ENCODE assay signal across 8 cellular contexts in the genomic region with DNA sequence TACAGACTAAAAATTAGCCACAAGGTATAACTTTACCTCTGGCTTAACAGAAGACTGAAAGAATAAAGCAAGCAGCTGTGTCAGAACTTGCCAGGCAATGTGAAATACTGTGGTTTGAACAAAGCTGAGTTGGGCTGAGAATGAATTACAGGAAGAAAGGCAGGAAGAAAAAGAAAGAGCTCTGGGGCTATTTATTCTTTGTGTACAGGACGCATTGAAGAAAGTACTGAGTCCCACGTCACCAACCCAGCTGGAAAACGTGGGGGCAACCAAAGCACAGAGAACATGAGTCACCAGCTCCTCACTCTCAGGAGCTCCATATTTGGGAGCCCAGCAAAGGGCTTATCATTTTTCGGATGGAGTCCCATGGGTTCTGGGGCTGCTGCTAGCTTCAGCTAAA.
DNase-seq lines count a peak whose midpoint lies in the region; ATAC-seq and TF ChIP-seq lines count a peak whose summit lies in the region.

No MANE protein-coding gene starts in this region.

- H3K4me1 Mint-ChIP-seq in activated T-cell treated with anti-CD3 and anti-CD28 coated beads, Interleukin-2, amount 50 U/mL, for 24 hours (ENCODE audit: low read depth): peaks cover 87% of the 10 kb centered on the region

- H3K27ac Mint-ChIP-seq in activated T-cell treated with anti-CD3 and anti-CD28 coated beads, Interleukin-2, amount 50 U/mL, for 24 hours: peak overlapping the region; percentile 89

- peaks cover 71% of the 10 kb centered on the region for H3K36me3 Mint-ChIP-seq in activated T-cell treated with anti-CD3 and anti-CD28 coated beads, Interleukin-2, amount 50 U/mL, for 24 hours (ENCODE audit: low read depth)

- H3K4me3 Mint-ChIP-seq in activated T-cell treated with anti-CD3 and anti-CD28 coated beads, Interleukin-2, amount 50 U/mL, for 24 hours: peak overlapping the region; percentile 56

- H3K27me3 Mint-ChIP-seq in activated T-cell treated with anti-CD3 and anti-CD28 coated beads, Interleukin-2, amount 50 U/mL, for 24 hours: no peaks in the 10 kb centered on the region

- DNase-seq in AG08396 (ENCODE audit: low spot score) (peak; percentile 28), foreskin fibroblast (peak; percentile 9 to 27), cerebellar nuclear complex (lab: John Stamatoyannopoulos, UW) (no peak), NAMALWA (ENCODE audit: low spot score) (no peak), NCI-H2081 (lab: John Stamatoyannopoulos, UW) (no peak)
- peak; percentile 74 for DNase-seq in activated T-cell treated with anti-CD3 and anti-CD28 coated beads, Interleukin-2, amount 50 U/mL, for 24 hours
- peak; percentile 31 to 65 (median 48) for DNase-seq in stimulated activated CD4-positive, alpha-beta T cell treated with anti-CD3 and anti-CD28 coated beads, Interleukin-1b, Interleukin-23, amount 100 ng/mL, for 24 hours (ENCODE audit: low read depth in 4 of 4, low spot score in 1 of 4)

- H3K9me3 Mint-ChIP-seq in activated T-cell treated with anti-CD3 and anti-CD28 coated beads, Interleukin-2, amount 50 U/mL, for 24 hours: peaks cover 10% of the 10 kb centered on the region

- no peak for TF ChIP-seq CTCF in foreskin fibroblast (IDR thresholded peaks at IDR 0.05; ENCODE audit: low read depth, low read length)

- ATAC-seq in HG03060 (IDR thresholded peaks at IDR 0.05; ENCODE audit: low read depth, unreplicated experiment): peak; percentile 45

- H3K4me3 ChIP-seq in foreskin fibroblast (ENCODE audit: low read depth in 1 of 2, low read length in 2 of 2): no peak overlapping the region

Comparison
In these comparisons a context has a peak if more than half of its experiments do, and no peak if none do; other contexts are left out.
1. DNase-seq: peak in AG08396 (single experiment), activated T-cell treated with anti-CD3 and anti-CD28 coated beads, Interleukin-2, amount 50 U/mL, for 24 hours (single experiment), foreskin fibroblast (2 of 2) and stimulated activated CD4-positive, alpha-beta T cell treated with anti-CD3 and anti-CD28 coated beads, Interleukin-1b, Interleukin-23, amount 100 ng/mL, for 24 hours (4 of 4); none in cerebellar nuclear complex (0 of 2), NAMALWA (single experiment) and NCI-H2081 (0 of 2).